In genomic region chr14:60893916-60894315, GRCh38 we compare ENCODE assay signal across 25 cellular contexts.
"Had no signal": no experiment of that assay in that cellular context is flagged by ENCODE, and none has a peak within 500 bp of the region (broad histone marks: within the 10 kb centered on the region; RNA-seq: fewer than 3 reads in every experiment).

No MANE protein-coding gene starts in this region.

- H3K4me1 ChIP-seq: esophagus muscularis mucosa, lower lobe of right lung, neural progenitor cell, sigmoid colon, upper lobe of left lung had no signal

- H3K27ac Mint-ChIP-seq: activated naive CD8-positive, alpha-beta T cell; activated T-helper 2 cell treated with anti-CD3 and anti-CD28 coated beads, Interferon-gamma antibody, Interleukin-2, Interleukin-4, amounts not matched to agents 10 μg/mL and 5 μg/mL and 100 μg/mL, durations not matched to agents 14 hours and 24 hours and 36 hours; neural progenitor cell; progenitor cell of endocrine pancreas; T-cell had no signal

- ATAC-seq: activated T-cell treated with anti-CD3 and anti-CD28 coated beads, Interleukin-2, amount 50 U/mL, for 4 hours; left lobe of liver; lower lobe of right lung; naive thymus-derived CD4-positive, alpha-beta T cell; T-cell had no signal

- DNase-seq: activated CD4-positive, alpha-beta T cell treated with anti-CD3 and anti-CD28 coated beads for 4 hours; activated CD4-positive, alpha-beta T cell treated with anti-CD3 and anti-CD28 coated beads, Interleukin-2, amount 50 U/mL, for 48 hours; activated CD4-positive, CD25-positive, alpha-beta regulatory T cell; activated CD8-positive, alpha-beta memory T cell treated with anti-CD3 and anti-CD28 coated beads, Interleukin-2, amount 50 U/mL, for 48 hours; activated naive CD4-positive, alpha-beta T cell; activated T-cell treated with anti-CD3 and anti-CD28 coated beads, Interleukin-2, amount 50 U/mL, for 4 hours; central memory CD4-positive, alpha-beta T cell; effector memory CD4-positive, alpha-beta T cell; head of caudate nucleus; hypothalamus; lower lobe of right lung; naive thymus-derived CD4-positive, alpha-beta T cell; retina; sigmoid colon; stimulated activated CD4-positive, alpha-beta T cell treated with anti-CD3 and anti-CD28 coated beads, Interleukin-4, amount 100 ng/mL, for 1 hour; stimulated activated naive CD4-positive, alpha-beta T cell; T-cell; T-helper 9 cell; upper lobe of left lung had no signal

- H3K9me3 ChIP-seq: esophagus muscularis mucosa, lower lobe of right lung, sigmoid colon, upper lobe of left lung had no signal

- H3K9ac ChIP-seq: neural progenitor cell had no signal

- H3K4me3 ChIP-seq: esophagus muscularis mucosa, lower lobe of right lung, neural progenitor cell, sigmoid colon, upper lobe of left lung had no signal

- H3K27ac ChIP-seq: esophagus muscularis mucosa, lower lobe of right lung, neural progenitor cell, sigmoid colon, upper lobe of left lung had no signal

- H3K4me3 Mint-ChIP-seq: activated naive CD8-positive, alpha-beta T cell; activated T-cell treated with anti-CD3 and anti-CD28 coated beads, Interleukin-2, amount 50 U/mL, for 4 hours; neural progenitor cell; T-cell had no signal

- H3K4me1 Mint-ChIP-seq: neural progenitor cell had no signal

- H3K27me3 ChIP-seq: esophagus muscularis mucosa, neural progenitor cell, sigmoid colon, upper lobe of left lung had no signal

- H3K9me3 Mint-ChIP-seq: activated T-cell treated with anti-CD3 and anti-CD28 coated beads, Interleukin-2, amount 50 U/mL, for 4 hours; activated T-helper 2 cell treated with anti-CD3 and anti-CD28 coated beads, Interferon-gamma antibody, Interleukin-2, Interleukin-4, amounts not matched to agents 10 μg/mL and 5 μg/mL and 100 μg/mL, durations not matched to agents 14 hours and 24 hours and 36 hours; T-cell had no signal

- H3K27me3 Mint-ChIP-seq: activated naive CD8-positive, alpha-beta T cell; naive thymus-derived CD4-positive, alpha-beta T cell; progenitor cell of endocrine pancreas; T-cell had no signal

- H3K36me3 ChIP-seq: esophagus muscularis mucosa, lower lobe of right lung, neural progenitor cell, sigmoid colon, upper lobe of left lung had no signal

- H2AFZ ChIP-seq: neural progenitor cell had no signal

- H3K4me2 ChIP-seq: neural progenitor cell had no signal
